In genomic region chr9:27573699-27574265, GRCh38 we compare ENCODE assay signal across 8 cellular contexts. TPM values are rescaled to one million over a fixed set of nuclear protein-coding genes. Genes with fewer than 3 reads are reported as not detected.
DNase-seq lines count a peak whose midpoint lies in the region; ATAC-seq and TF ChIP-seq lines count a peak whose summit lies in the region.

No MANE protein-coding gene starts in this region.

- peak in 1 of 2 donors; percentile 77 for TF ChIP-seq POLR2A in vagina (IDR thresholded peaks at IDR 0.05)

- H3K9me3 ChIP-seq in vagina: no peaks in the 10 kb centered on the region

- TF ChIP-seq CTCF in astrocyte of the cerebellum (IDR thresholded peaks at IDR 0.05; ENCODE audit: low read depth, low read length, missing control alignments) (no peak), vagina (IDR thresholded peaks at IDR 0.05) (peak in 1 of 3 experiments; percentile 15)

- no peaks in the 10 kb centered on the region for H3K27me3 ChIP-seq in vagina

- DNase-seq in NCI-H1694 treated with DMSO at 0.1 percent for 48 hours (lab: John Stamatoyannopoulos, UW) (peak; percentile 98), T-helper 9 cell (peak; percentile 90), astrocyte of the cerebellum (ENCODE audit: low read depth) (peak; percentile 98), hepatic stellate cell (ENCODE audit: low spot score) (peak; percentile 78), putamen (ENCODE audit: low spot score) (peak; percentile 97), vagina (ENCODE audit: extremely low spot score in 2 of 2) (peak; percentile 100)

- intact Hi-C loops in vagina (cut with DNase I): loop anchor here (10.0 kb wide), 1 partner anchor 619 kb away; the partner anchor contains the start of gene IFT74

- H3K4me3 ChIP-seq in astrocyte of the cerebellum (ENCODE audit: low read depth, low read length) (peak overlapping the region; percentile 72), vagina (peak overlapping the region; percentile 65 to 66)

- ATAC-seq in GM18499 (IDR thresholded peaks at IDR 0.05; ENCODE audit: insufficient read depth, unreplicated experiment) (peak; percentile 84), HG02938 (IDR thresholded peaks at IDR 0.05; ENCODE audit: unreplicated experiment) (peak; percentile 85)

- peaks cover 10% of the 10 kb centered on the region for H3K4me1 ChIP-seq in vagina

- H3K36me3 ChIP-seq in vagina: no peaks in the 10 kb centered on the region

- in situ Hi-C loops in astrocyte of the cerebellum (cut with HindIII; ENCODE audit: low sequenced_read_pairs): no loop called here

- peak overlapping the region; percentile 98 for H3K27ac ChIP-seq in vagina

RNA-seq across cellular contexts. Expression of gene C9orf72, which starts 0.5 kb away (rescaled TPM):
- total RNA-seq in vagina: 18.7 TPM

RNA-seq across cellular contexts. Expression of gene MOB3B, which starts 44.2 kb away (rescaled TPM):
- 11.0 TPM for total RNA-seq in vagina

RNA-seq across cellular contexts. Expression of gene IFNK, which starts 49.7 kb away (rescaled TPM):
- not detected for total RNA-seq in vagina

Comparison
In these comparisons a context has a peak if more than half of its experiments do, and no peak if none do; other contexts are left out.
1. Peak in every context shown above with its lines: DNase-seq, ATAC-seq, H3K4me3 ChIP-seq and H3K27ac ChIP-seq.